In genomic region chr13:41694902-41695301, GRCh38 we compare ENCODE assay signal across 8 cellular contexts.
DNase-seq lines count a peak whose midpoint lies in the region; FAIRE-seq and TF ChIP-seq lines count a peak whose summit lies in the region.

No MANE protein-coding gene starts in this region.

- H3K36me3 ChIP-seq in HAP-1 (replicated peaks) (no peaks in the 10 kb centered on the region), cardiac muscle cell (peaks cover 4% of the 10 kb centered on the region), neural progenitor cell (no peaks in the 10 kb centered on the region)

- no peak overlapping the region for H3K4me2 ChIP-seq in neural progenitor cell

- no peak overlapping the region for H3K27ac Mint-ChIP-seq in neural progenitor cell

- no peaks in the 10 kb centered on the region for H3K27me3 Mint-ChIP-seq in neural progenitor cell (ENCODE audit: insufficient read depth, low read depth)

- no peaks in the 10 kb centered on the region for H3F3A ChIP-seq in neural progenitor cell (ENCODE audit: low read depth)

- no peaks in the 10 kb centered on the region for H3K4me1 Mint-ChIP-seq in neural progenitor cell

- DNase-seq in AG08396 (ENCODE audit: low spot score) = peak; percentile 57
- DNase-seq in HAP-1 (ENCODE audit: low spot score in 2 of 2) = peak; percentile 16 to 32
- DNase-seq in RCC 7860 (ENCODE audit: low spot score) = peak; percentile 82
- DNase-seq in cardiac muscle cell (ENCODE audit: low read depth in 1 of 2, low spot score in 1 of 2) = peak; percentile 61 to 95
- DNase-seq in stromal cell of bone marrow (ENCODE audit: low read depth) = peak; percentile 94
- DNase-seq in GM19240 (ENCODE audit: insufficient read length, low spot score) = no peak
- no peak for DNase-seq in T-helper 2 cell
- DNase-seq in neural progenitor cell (ENCODE audit: low spot score) = no peak

- no peak overlapping the region for H2AFZ ChIP-seq in neural progenitor cell (replicated peaks)

- no peak overlapping the region for H3K9ac ChIP-seq in neural progenitor cell

- H4K20me1 ChIP-seq in neural progenitor cell (ENCODE audit: low read depth) = no peaks in the 10 kb centered on the region

- H3K27me3 ChIP-seq in HAP-1 (ENCODE audit: low read depth) (no peaks in the 10 kb centered on the region), cardiac muscle cell (no peaks in the 10 kb centered on the region), neural progenitor cell (no peaks in the 10 kb centered on the region)

- H3K79me2 ChIP-seq in neural progenitor cell (ENCODE audit: low read depth) = no peaks in the 10 kb centered on the region

- no peak overlapping the region for H3K4me3 Mint-ChIP-seq in neural progenitor cell

- H3K9me3 ChIP-seq in HAP-1 (no peaks in the 10 kb centered on the region), cardiac muscle cell (ENCODE audit: low read depth) (no peaks in the 10 kb centered on the region), neural progenitor cell (ENCODE audit: low read depth) (no peaks in the 10 kb centered on the region)

- H3K4me1 ChIP-seq in HAP-1 (peaks cover 27% of the 10 kb centered on the region), cardiac muscle cell (ENCODE audit: low read depth) (peaks cover 24% of the 10 kb centered on the region), neural progenitor cell (no peaks in the 10 kb centered on the region)

- H3K9me3 Mint-ChIP-seq in neural progenitor cell = no peaks in the 10 kb centered on the region

- peak; percentile 91 for FAIRE-seq in RCC 7860 (lab: Jason Lieb, UNC)

- no peak overlapping the region for H3K27ac ChIP-seq in cardiac muscle cell
- no peak overlapping the region for H3K27ac ChIP-seq in neural progenitor cell

- H3K4me3 ChIP-seq in HAP-1 (no peak overlapping the region), cardiac muscle cell (no peak overlapping the region), neural progenitor cell (no peak overlapping the region)

- in situ Hi-C loops in HAP-1 (cut with MboI; ENCODE audit: low sequenced_read_pairs) = no loop called here

- peaks cover 3% of the 10 kb centered on the region for H3K36me3 Mint-ChIP-seq in neural progenitor cell

- TF ChIP-seq CTCF in cardiac muscle cell (IDR thresholded peaks at IDR 0.05; ENCODE audit: low read depth, low read length) (no peak), neural progenitor cell (IDR thresholded peaks at IDR 0.05) (no peak)

Comparison
In these comparisons a context has a peak if more than half of its experiments do, and no peak if none do; other contexts are left out.
1. DNase-seq: peak in AG08396 (single experiment), HAP-1 (2 of 2), RCC 7860 (single experiment), cardiac muscle cell (2 of 2) and stromal cell of bone marrow (single experiment); none in GM19240 (single experiment), T-helper 2 cell (0 of 5) and neural progenitor cell (single experiment).